In the genomic region with DNA sequence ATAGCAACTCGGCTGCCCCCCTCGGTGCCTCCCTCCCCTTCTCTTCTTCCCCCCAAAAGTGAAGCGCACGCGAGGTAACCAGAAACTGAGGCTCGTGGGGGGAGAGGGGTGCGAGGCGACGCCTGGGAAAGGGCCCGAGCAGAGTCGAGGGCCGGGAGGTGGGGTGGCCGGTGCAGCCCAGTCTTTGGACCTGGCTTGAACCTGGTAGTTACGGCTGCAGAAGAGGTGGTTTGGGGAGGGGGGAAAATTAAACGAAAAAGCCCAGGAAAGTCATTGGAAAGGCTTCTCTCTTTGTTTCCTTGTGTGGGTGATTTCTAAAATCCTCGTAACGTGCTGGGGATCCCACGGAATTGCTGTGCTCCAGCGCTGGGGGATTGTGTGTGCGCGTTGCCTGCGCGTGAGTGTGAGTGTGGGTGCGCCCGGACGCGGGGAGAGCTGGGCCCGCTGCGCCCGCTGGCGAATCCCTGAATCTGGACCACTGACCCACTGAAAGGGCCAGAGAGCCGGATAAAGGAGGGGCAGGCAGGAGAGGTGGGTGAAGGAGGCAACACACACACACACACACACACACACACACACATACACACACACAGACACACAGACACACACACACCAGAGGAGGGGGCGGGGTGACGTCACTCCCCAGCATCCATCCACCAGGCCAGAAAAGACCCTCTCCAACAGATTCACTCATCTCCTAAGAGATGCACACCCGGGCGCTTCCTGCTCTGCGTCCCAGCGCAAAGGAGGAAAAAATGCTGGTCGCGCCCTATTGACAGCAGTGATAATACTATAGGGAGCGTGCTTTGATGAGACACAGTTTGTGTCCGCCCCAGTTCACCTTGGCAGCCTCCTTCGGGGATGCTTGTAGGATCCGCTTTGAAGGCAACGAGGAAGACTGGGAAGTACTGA, we compare ENCODE assay signal across 8 cellular contexts.
A peak's percentile ranks its signal among the peaks of the same experiment; 100 is the strongest.
DNase-seq lines count a peak whose midpoint lies in the region; ATAC-seq and TF ChIP-seq lines count a peak whose summit lies in the region.

No MANE protein-coding gene starts in this region.

- H3K27me3 Mint-ChIP-seq in activated CD4-positive, alpha-beta T cell treated with anti-CD3 and anti-CD28 coated beads, Interleukin-2, amount 10 ng/mL, durations not matched to agents 24 days and 14 days: peaks cover 55% of the 10 kb centered on the region
- H3K27me3 Mint-ChIP-seq in dendritic cell treated with granulocyte-macrophage colony-stimulating factor and Interleukin-4, amounts not matched to agents 40 ng/mL and 50 ng/mL, for 4 days: peaks cover 52% of the 10 kb centered on the region

- no peaks in the 10 kb centered on the region for H3K36me3 Mint-ChIP-seq in activated CD4-positive, alpha-beta T cell treated with anti-CD3 and anti-CD28 coated beads, Interleukin-2, amount 10 ng/mL, durations not matched to agents 24 days and 14 days (ENCODE audit: low read depth)
- no peaks in the 10 kb centered on the region for H3K36me3 Mint-ChIP-seq in dendritic cell treated with granulocyte-macrophage colony-stimulating factor and Interleukin-4, amounts not matched to agents 40 ng/mL and 50 ng/mL, for 4 days (ENCODE audit: low read depth)

- intact Hi-C loops in activated CD4-positive, alpha-beta T cell treated with anti-CD3 and anti-CD28 coated beads, Interleukin-2, amount 10 ng/mL, durations not matched to agents 24 days and 14 days (cut with micrococcal nuclease): no loop called here
- intact Hi-C loops in dendritic cell treated with granulocyte-macrophage colony-stimulating factor and Interleukin-4, amounts not matched to agents 40 ng/mL and 50 ng/mL, for 4 days (cut with micrococcal nuclease): no loop called here
- intact Hi-C loops in transverse colon (cut with DNase I; ENCODE audit: low total_unique reads): no loop called here

- peak overlapping the region; percentile 98 for H2BK15ac ChIP-seq in mesenchymal stem cell (ENCODE audit: low read depth, poor library complexity, severe bottlenecking)

- peaks cover 8% of the 10 kb centered on the region for H3K79me1 ChIP-seq in mesenchymal stem cell (replicated peaks; ENCODE audit: low read length, poor library complexity, severe bottlenecking)

- no peak for TF ChIP-seq EP300 in transverse colon (IDR thresholded peaks at IDR 0.05; ENCODE audit: low read depth)

- H3K27me3 ChIP-seq in mesenchymal stem cell (ENCODE audit: control insufficient read depth in 1 of 2, insufficient read depth in 1 of 2, low read length in 2 of 2) (peaks cover 0 to 12% of the 10 kb centered on the region in 2 experiments), transverse colon (peaks cover 42% of the 10 kb centered on the region)

- H2BK12ac ChIP-seq in mesenchymal stem cell (ENCODE audit: low read length in 2 of 2): no peak overlapping the region

- H2AFZ ChIP-seq in mesenchymal stem cell (ENCODE audit: low read depth, low read length): peak overlapping the region; percentile 37

- peaks cover 9% of the 10 kb centered on the region for H3K4me1 ChIP-seq in mesenchymal stem cell (ENCODE audit: control insufficient read depth, insufficient read depth, low read depth, low read length)
- H3K4me1 ChIP-seq in transverse colon: peaks cover 0 to 17% (median 13%) of the 10 kb centered on the region in 4 donors

- peak overlapping the region; percentile 90 for H3K4me2 ChIP-seq in mesenchymal stem cell (ENCODE audit: low read length, poor library complexity, severe bottlenecking)

- peak overlapping the region in 1 of 2 experiments; percentile 50 for H3K23ac ChIP-seq in mesenchymal stem cell (ENCODE audit: low read length in 2 of 2)

- no peak overlapping the region for H2BK120ac ChIP-seq in mesenchymal stem cell (ENCODE audit: low read depth, low read length)

- no peak for TF ChIP-seq POLR2A in transverse colon (IDR thresholded peaks at IDR 0.05)

- H3K9me3 Mint-ChIP-seq in activated CD4-positive, alpha-beta T cell treated with anti-CD3 and anti-CD28 coated beads, Interleukin-2, amount 10 ng/mL, durations not matched to agents 24 days and 14 days: no peaks in the 10 kb centered on the region
- H3K9me3 Mint-ChIP-seq in dendritic cell treated with granulocyte-macrophage colony-stimulating factor and Interleukin-4, amounts not matched to agents 40 ng/mL and 50 ng/mL, for 4 days: no peaks in the 10 kb centered on the region

- in situ Hi-C loops in transverse colon (cut with MboI; ENCODE audit: low pct_ligation_motif_present in 1 of 4, low pct_unique_long_range_greater_than_20kb in 1 of 4, low sequenced_read_pairs in 3 of 4): no loop called here

- DNase-seq in activated CD4-positive, alpha-beta T cell treated with anti-CD3 and anti-CD28 coated beads, Interleukin-2, amount 10 ng/mL, durations not matched to agents 24 days and 14 days: no peak
- DNase-seq in activated CD4-positive, alpha-beta T cell treated with anti-CD3 and anti-CD28 coated beads, Interleukin-2, amount 50 U/mL, for 1 hour: no peak
- DNase-seq in mesenchymal stem cell (peak; percentile 15), transverse colon (peak; percentile 35), NAMALWA (ENCODE audit: low spot score) (no peak), COR-L47 (lab: John Stamatoyannopoulos, UW) (no peak)

- H3K9me3 ChIP-seq in mesenchymal stem cell (ENCODE audit: control insufficient read depth, low read length): no peaks in the 10 kb centered on the region
- H3K9me3 ChIP-seq in transverse colon: no peaks in the 10 kb centered on the region

- H3K27ac ChIP-seq in mesenchymal stem cell (ENCODE audit: low read length, poor library complexity, severe bottlenecking) (peak overlapping the region; percentile 10), transverse colon (peak overlapping the region; percentile 19 to 78 (median 76))

- H3K9ac ChIP-seq in mesenchymal stem cell (ENCODE audit: low read length): peak overlapping the region; percentile 84

- no peak for ATAC-seq in GM21528 (IDR thresholded peaks at IDR 0.05; ENCODE audit: low FRiP score, unreplicated experiment)

- no peak for TF ChIP-seq CTCF in transverse colon (IDR thresholded peaks at IDR 0.05)

- H3K27ac Mint-ChIP-seq in activated CD4-positive, alpha-beta T cell treated with anti-CD3 and anti-CD28 coated beads, Interleukin-2, amount 10 ng/mL, durations not matched to agents 24 days and 14 days: no peak overlapping the region
- no peak overlapping the region for H3K27ac Mint-ChIP-seq in dendritic cell treated with granulocyte-macrophage colony-stimulating factor and Interleukin-4, amounts not matched to agents 40 ng/mL and 50 ng/mL, for 4 days

- H3K4me3 Mint-ChIP-seq in activated CD4-positive, alpha-beta T cell treated with anti-CD3 and anti-CD28 coated beads, Interleukin-2, amount 10 ng/mL, durations not matched to agents 24 days and 14 days: peak overlapping the region; percentile 71
- H3K4me3 Mint-ChIP-seq in dendritic cell treated with granulocyte-macrophage colony-stimulating factor and Interleukin-4, amounts not matched to agents 40 ng/mL and 50 ng/mL, for 4 days: peak overlapping the region; percentile 61

- no peak overlapping the region for H2AK5ac ChIP-seq in mesenchymal stem cell (ENCODE audit: low read length, severe bottlenecking)

- H4K91ac ChIP-seq in mesenchymal stem cell (ENCODE audit: low read length): no peak overlapping the region

- peak overlapping the region in 1 of 2 experiments; percentile 59 for H3K14ac ChIP-seq in mesenchymal stem cell (ENCODE audit: low read length in 2 of 2)

- H3K18ac ChIP-seq in mesenchymal stem cell (ENCODE audit: low read depth in 1 of 2, low read length in 2 of 2): peak overlapping the region; percentile 52 to 77

- no peak overlapping the region for H2BK5ac ChIP-seq in mesenchymal stem cell (ENCODE audit: low read depth, low read length, poor library complexity, severe bottlenecking)

- no peak overlapping the region for H3K4ac ChIP-seq in mesenchymal stem cell (ENCODE audit: low read depth in 1 of 2, low read length in 2 of 2)

- H3K4me3 ChIP-seq in mesenchymal stem cell (ENCODE audit: insufficient read depth in 1 of 2, low read depth in 1 of 2, low read length in 2 of 2) (peak overlapping the region; percentile 87 to 89), transverse colon (peak overlapping the region; percentile 29 to 88 (median 75))

- H3K36me3 ChIP-seq in mesenchymal stem cell (ENCODE audit: control insufficient read depth in 1 of 2, insufficient read depth in 2 of 2, low read depth in 1 of 2, low read length in 2 of 2) (no peaks in the 10 kb centered on the region), transverse colon (no peaks in the 10 kb centered on the region)

- 17% methylated on average over 32 of the region's 45 CpGs for WGBS in mesenchymal stem cell
- 0 to 12% methylated on average over 7 to 44 of the region's 45 CpGs for WGBS in transverse colon (ENCODE audit: low coverage in 1 of 2), 2 donors

- H4K8ac ChIP-seq in mesenchymal stem cell (ENCODE audit: low read length): no peak overlapping the region

- peaks cover 2% of the 10 kb centered on the region for H3K4me1 Mint-ChIP-seq in activated CD4-positive, alpha-beta T cell treated with anti-CD3 and anti-CD28 coated beads, Interleukin-2, amount 10 ng/mL, durations not matched to agents 24 days and 14 days
- peaks cover 17% of the 10 kb centered on the region for H3K4me1 Mint-ChIP-seq in dendritic cell treated with granulocyte-macrophage colony-stimulating factor and Interleukin-4, amounts not matched to agents 40 ng/mL and 50 ng/mL, for 4 days (ENCODE audit: low read depth)

Comparison
In these comparisons a context has a peak if more than half of its experiments do, and no peak if none do; other contexts are left out.
1. DNase-seq: peak in mesenchymal stem cell (single experiment) and transverse colon (single experiment); none in activated CD4-positive, alpha-beta T cell treated with anti-CD3 and anti-CD28 coated beads, Interleukin-2, amount 10 ng/mL, durations not matched to agents 24 days and 14 days (single experiment), activated CD4-positive, alpha-beta T cell treated with anti-CD3 and anti-CD28 coated beads, Interleukin-2, amount 50 U/mL, for 1 hour (single experiment), NAMALWA (single experiment) and COR-L47 (single experiment).